In genomic region chr14:20613094-20614037, GRCh38 we compare ENCODE assay signal across 8 cellular contexts. TPM values are rescaled to one million over a fixed set of nuclear protein-coding genes. Genes with fewer than 3 reads are reported as not detected.
DNase-seq lines count a peak whose midpoint lies in the region; ATAC-seq and TF ChIP-seq lines count a peak whose summit lies in the region.

No MANE protein-coding gene starts in this region.

- peak overlapping the region; percentile 52 for H3K4me3 ChIP-seq in lower lobe of right lung

- TF ChIP-seq CTCF in lower lobe of right lung (IDR thresholded peaks at IDR 0.05) = peak; percentile 64

- no peaks in the 10 kb centered on the region for H3K36me3 ChIP-seq in lower lobe of right lung

- peak; percentile 59 for ATAC-seq in GM19438 (IDR thresholded peaks at IDR 0.05; ENCODE audit: low read depth, unreplicated experiment)
- ATAC-seq in HG03558 (IDR thresholded peaks at IDR 0.05; ENCODE audit: extremely low read depth, unreplicated experiment) = peak; percentile 52
- peak; percentile 86 to 92 for ATAC-seq in lower lobe of right lung

- DNase-seq in CD1c-positive myeloid dendritic cell (ENCODE audit: extremely low spot score) (peak; percentile 89), NCI-H748 (lab: John Stamatoyannopoulos, UW; ENCODE audit: unreplicated experiment) (peak; percentile 95), lower lobe of right lung (peak; percentile 79)
- peak; percentile 83 to 87 for DNase-seq in activated CD4-positive, alpha-beta T cell treated with anti-CD3 and anti-CD28 coated beads, Interleukin-2, amount 50 U/mL, for 48 hours
- peak; percentile 67 for DNase-seq in effector CD4-positive, alpha-beta T cell
- DNase-seq in stimulated activated CD4-positive, alpha-beta T cell treated with anti-CD3 and anti-CD28 coated beads, TNF-alpha, amount 100 ng/mL, for 1 hour (ENCODE audit: low read depth in 3 of 3, low spot score in 1 of 3) = peak; percentile 62 to 81 (median 72)

- peaks cover 21% of the 10 kb centered on the region for H3K4me1 ChIP-seq in lower lobe of right lung

- H3K27me3 ChIP-seq in lower lobe of right lung (ENCODE audit: low read depth) = no peaks in the 10 kb centered on the region

- no peaks in the 10 kb centered on the region for H3K9me3 ChIP-seq in lower lobe of right lung

- peak overlapping the region; percentile 61 for H3K27ac ChIP-seq in lower lobe of right lung

- intact Hi-C loops in lower lobe of right lung (cut with DNase I) = loop anchor here (10.0 kb wide), 1 partner anchor 289 kb away; no protein-coding TSS in a partner anchor

RNA-seq across cellular contexts. Expression of gene RNASE12, which starts 22.2 kb away (rescaled TPM):
- not detected for total RNA-seq in lower lobe of right lung

RNA-seq across cellular contexts. Expression of gene RNASE11, which starts 25.6 kb away (rescaled TPM):
- not detected for total RNA-seq in lower lobe of right lung

RNA-seq across cellular contexts. Expression of gene OR6S1, which starts 28.1 kb away (rescaled TPM):
- not detected for total RNA-seq in lower lobe of right lung

RNA-seq across cellular contexts. Expression of gene RNASE9, which starts 52.5 kb away (rescaled TPM):
- not detected for total RNA-seq in lower lobe of right lung

Comparison
In these comparisons a context has a peak if more than half of its experiments do, and no peak if none do; other contexts are left out.
1. Peak in every context shown above with its lines: DNase-seq, ATAC-seq, H3K4me3 ChIP-seq and H3K27ac ChIP-seq.